In the genomic region with DNA sequence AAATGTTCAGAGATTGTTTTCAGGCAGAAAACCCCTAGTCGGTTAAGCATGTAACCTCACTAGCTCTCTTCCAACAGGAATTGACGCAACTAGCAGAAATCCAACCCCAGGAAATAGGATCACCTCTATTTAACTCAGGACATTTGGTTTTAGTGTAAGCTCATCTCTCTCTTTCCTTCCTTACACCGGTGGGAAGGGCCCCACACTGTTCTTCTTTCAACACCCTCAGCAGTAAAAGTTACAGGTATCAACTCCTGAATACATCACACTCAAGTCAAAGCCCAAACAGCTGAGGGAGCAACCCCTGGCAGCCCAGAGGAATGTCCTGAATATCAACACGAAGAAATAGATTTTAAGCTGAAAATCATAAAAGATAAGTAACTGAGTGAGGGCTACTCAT, we compare ENCODE assay signal across 20 cellular contexts.
DNase-seq lines count a peak whose midpoint lies in the region; ATAC-seq, FAIRE-seq and TF ChIP-seq lines count a peak whose summit lies in the region.
"Had no signal": no experiment of that assay in that cellular context is flagged by ENCODE, and none has a peak within 500 bp of the region (broad histone marks: within the 10 kb centered on the region; RNA-seq: fewer than 3 reads in every experiment).

No MANE protein-coding gene starts in this region.

- no peak for FAIRE-seq in keratinocyte (lab: Jason Lieb, UNC)
- FAIRE-seq: GM12892, GM18507 had no signal

- no peak for DNase-seq in GM23338 (ENCODE audit: low spot score)
- DNase-seq in endodermal cell = peak; percentile 61
- DNase-seq in keratinocyte (ENCODE audit: low read depth, low spot score) = no peak
- no peak for DNase-seq in CD4-positive, alpha-beta memory T cell
- no peak for DNase-seq in activated T-cell treated with anti-CD3 and anti-CD28 coated beads, Interleukin-2, amount 50 U/mL, for 72 hours
- DNase-seq in stimulated activated CD4-positive, alpha-beta T cell treated with anti-CD3 and anti-CD28 coated beads, Interleukin-2, amount 100 ng/mL, for 24 hours = no peak
- DNase-seq in NCI-H526 (lab: John Stamatoyannopoulos, UW) = no peak
- DNase-seq: AML-193; CD4-positive, alpha-beta T cell; DMS153; DMS79; GDM1; HCEC 1CT had no signal

- CTCF ChIA-PET in CD4-positive, alpha-beta memory T cell (lab: Charles Lee; ENCODE audit: partially characterized antibody) = no interaction called here

- H2AFZ ChIP-seq in GM23338 (peak overlapping the region; percentile 57; the same call in 1 of the 2 replicates), keratinocyte (ENCODE audit: control insufficient read depth, low read length) (peak overlapping the region; percentile 24)

- H3K36me3 ChIP-seq in GM23338 (ENCODE audit: insufficient read depth) = no peaks in the 10 kb centered on the region
- no peaks in the 10 kb centered on the region for H3K36me3 ChIP-seq in HUES64 (ENCODE audit: insufficient read depth, low read length)
- no peaks in the 10 kb centered on the region for H3K36me3 ChIP-seq in endodermal cell (ENCODE audit: control insufficient read depth, insufficient read depth, low read length)
- no peaks in the 10 kb centered on the region for H3K36me3 ChIP-seq in keratinocyte (ENCODE audit: control insufficient read depth in 2 of 2, extremely low read depth in 1 of 2, insufficient read depth in 2 of 2, low read length in 2 of 2)
- H3K36me3 ChIP-seq in CD4-positive, alpha-beta memory T cell (ENCODE audit: insufficient read depth, low read length) = no peaks in the 10 kb centered on the region

- no peaks in the 10 kb centered on the region for H4K20me1 ChIP-seq in GM23338 (replicated peaks; ENCODE audit: insufficient read depth)
- H4K20me1 ChIP-seq in keratinocyte (ENCODE audit: control insufficient read depth, extremely low read depth, insufficient read depth, low read length) = no peaks in the 10 kb centered on the region

- H3F3A ChIP-seq in GM23338 (replicated peaks; ENCODE audit: low read depth) = no peaks in the 10 kb centered on the region

- H3K4me1 ChIP-seq in GM23338 (ENCODE audit: insufficient read depth) = peaks cover 42% of the 10 kb centered on the region
- peaks cover 44% of the 10 kb centered on the region for H3K4me1 ChIP-seq in HUES64 (ENCODE audit: insufficient read depth, low read length)
- H3K4me1 ChIP-seq in endodermal cell (ENCODE audit: control insufficient read depth, insufficient read depth, low read length) = no peaks in the 10 kb centered on the region
- H3K4me1 ChIP-seq in keratinocyte (ENCODE audit: control insufficient read depth, extremely low read depth, insufficient read depth, low read length) = peaks cover 29% of the 10 kb centered on the region
- H3K4me1 ChIP-seq in CD4-positive, alpha-beta memory T cell (ENCODE audit: insufficient read depth, low read length) = no peaks in the 10 kb centered on the region

- H3K4me1 Mint-ChIP-seq in GM23338 (peaks cover 44% of the 10 kb centered on the region), endodermal cell (peaks cover 32% of the 10 kb centered on the region)
- H3K4me1 Mint-ChIP-seq in CD4-positive, alpha-beta memory T cell = no peaks in the 10 kb centered on the region
- no peaks in the 10 kb centered on the region for H3K4me1 Mint-ChIP-seq in activated T-cell treated with anti-CD3 and anti-CD28 coated beads, Interleukin-2, amount 50 U/mL, for 72 hours (ENCODE audit: low read depth)

- H3K27me3 Mint-ChIP-seq in GM23338 (ENCODE audit: insufficient read depth, low read depth, poor library complexity) (no peaks in the 10 kb centered on the region), endodermal cell (ENCODE audit: insufficient read depth) (no peaks in the 10 kb centered on the region)
- no peaks in the 10 kb centered on the region for H3K27me3 Mint-ChIP-seq in CD4-positive, alpha-beta memory T cell
- no peaks in the 10 kb centered on the region for H3K27me3 Mint-ChIP-seq in activated T-cell treated with anti-CD3 and anti-CD28 coated beads, Interleukin-2, amount 50 U/mL, for 72 hours (ENCODE audit: low read depth)
- H3K27me3 Mint-ChIP-seq: CD4-positive, alpha-beta T cell had no signal

- 62% methylated on average over 4 of the region's 4 CpGs for WGBS in HUES64
- WGBS in endodermal cell (ENCODE audit: insufficient coverage in 1 of 2, insufficient read length in 1 of 2), 2 experiments = 54 to 70% methylated on average over 3 to 4 of the region's 4 CpGs

- no peaks in the 10 kb centered on the region for H3K9me2 ChIP-seq in GM23338 (ENCODE audit: insufficient read depth)

- H3K79me2 ChIP-seq in GM23338 (replicated peaks; ENCODE audit: insufficient read depth) (no peaks in the 10 kb centered on the region), keratinocyte (ENCODE audit: control insufficient read depth, insufficient read depth, low read length) (no peaks in the 10 kb centered on the region)

- H3K4me2 ChIP-seq in GM23338 (no peak overlapping the region), keratinocyte (ENCODE audit: control insufficient read depth, extremely low read depth, insufficient read depth, low read depth, low read length) (no peak overlapping the region)
- H3K4me2 ChIP-seq: A549 had no signal

- H3K4me3 Mint-ChIP-seq in GM23338 = no peak overlapping the region
- no peak overlapping the region for H3K4me3 Mint-ChIP-seq in endodermal cell
- H3K4me3 Mint-ChIP-seq in CD4-positive, alpha-beta memory T cell = no peak overlapping the region
- H3K4me3 Mint-ChIP-seq in activated T-cell treated with anti-CD3 and anti-CD28 coated beads, Interleukin-2, amount 50 U/mL, for 72 hours = no peak overlapping the region
- H3K4me3 Mint-ChIP-seq: CD4-positive, alpha-beta T cell had no signal

- peak; percentile 48; the same call in 2 of the 3 replicates for ATAC-seq in GM23338
- ATAC-seq in activated T-cell treated with anti-CD3 and anti-CD28 coated beads, Interleukin-2, amount 50 U/mL, for 72 hours (replicated peaks in 1 of 2) = no peak
- ATAC-seq: A549 had no signal

- H3K9me3 Mint-ChIP-seq in GM23338 (no peaks in the 10 kb centered on the region), endodermal cell (no peaks in the 10 kb centered on the region)
- H3K9me3 Mint-ChIP-seq in CD4-positive, alpha-beta memory T cell = peaks cover 0 to 10% (median 4%) of the 10 kb centered on the region in 8 donors
- peaks cover 5 to 6% of the 10 kb centered on the region in 2 donors for H3K9me3 Mint-ChIP-seq in activated T-cell treated with anti-CD3 and anti-CD28 coated beads, Interleukin-2, amount 50 U/mL, for 72 hours

- H3K27ac ChIP-seq in GM23338 (ENCODE audit: low read depth) (peak overlapping the region; percentile 36; the same call in 1 of the 2 replicates), HUES64 (ENCODE audit: low read depth, low read length) (peak overlapping the region; percentile 32; the same call in 1 of the 2 replicates), endodermal cell (ENCODE audit: low read depth, low read length) (no peak overlapping the region), keratinocyte (ENCODE audit: control insufficient read depth, insufficient read depth, low read length) (no peak overlapping the region)
- H3K27ac ChIP-seq in CD4-positive, alpha-beta memory T cell (ENCODE audit: low read depth, low read length) = no peak overlapping the region
- H3K27ac ChIP-seq: 22Rv1, A549, C4-2B, HL-60 had no signal

- H3K9ac ChIP-seq in HUES64 (ENCODE audit: low read depth, low read length) = no peak overlapping the region
- no peak overlapping the region for H3K9ac ChIP-seq in endodermal cell (ENCODE audit: extremely low read depth, low read length, poor library complexity, severe bottlenecking)
- H3K9ac ChIP-seq in keratinocyte (ENCODE audit: control insufficient read depth, extremely low read depth, insufficient read depth, low read length) = no peak overlapping the region

- no peaks in the 10 kb centered on the region for H3K9me1 ChIP-seq in keratinocyte (ENCODE audit: control insufficient read depth, extremely low read depth, insufficient read depth, low read length)

- H3K27me3 ChIP-seq in GM23338 (ENCODE audit: insufficient read depth) (no peaks in the 10 kb centered on the region), HUES64 (ENCODE audit: insufficient read depth, low read length) (no peaks in the 10 kb centered on the region), endodermal cell (ENCODE audit: control insufficient read depth, insufficient read depth, low read length, poor library complexity, severe bottlenecking) (no peaks in the 10 kb centered on the region), keratinocyte (ENCODE audit: control insufficient read depth, extremely low read depth, insufficient read depth, low read length) (no peaks in the 10 kb centered on the region)
- H3K27me3 ChIP-seq in CD4-positive, alpha-beta memory T cell (ENCODE audit: insufficient read depth, low read length) = no peaks in the 10 kb centered on the region

- TF ChIP-seq CTCF in GM23338 (conservative IDR thresholded peaks at IDR 0.05; ENCODE audit: low read depth in 2 of 2) (no peak), endodermal cell (conservative IDR thresholded peaks at IDR 0.05) (no peak), keratinocyte (optimal IDR thresholded peaks at IDR 0.05 in 1 of 3, IDR thresholded peaks at IDR 0.05 in 1 of 3, conservative IDR thresholded peaks at IDR 0.05 in 1 of 3; ENCODE audit: extremely low read depth in 1 of 3, insufficient read depth in 2 of 3, low read length in 3 of 3) (no peak)

- POLR2A ChIA-PET in CD4-positive, alpha-beta memory T cell (lab: Charles Lee; ENCODE audit: partially characterized antibody) = no interaction called here

- H3K4me3 ChIP-seq in GM23338 (no peak overlapping the region), HUES64 (ENCODE audit: low read length) (no peak overlapping the region), endodermal cell (ENCODE audit: low read length) (no peak overlapping the region), keratinocyte (ENCODE audit: control insufficient read depth in 2 of 3, extremely low read depth in 1 of 3, insufficient read depth in 2 of 3, low read depth in 1 of 3, low read length in 3 of 3) (no peak overlapping the region)
- H3K4me3 ChIP-seq in CD4-positive, alpha-beta memory T cell (ENCODE audit: low read length in 2 of 2) = no peak overlapping the region
- H3K4me3 ChIP-seq: A549 had no signal

- H3K9me3 ChIP-seq in HUES64 (ENCODE audit: insufficient read depth, low read depth, low read length) (no peaks in the 10 kb centered on the region), endodermal cell (ENCODE audit: control insufficient read depth, low read length) (no peaks in the 10 kb centered on the region), keratinocyte (ENCODE audit: control insufficient read depth, low read depth, low read length) (no peaks in the 10 kb centered on the region)
- no peaks in the 10 kb centered on the region for H3K9me3 ChIP-seq in CD4-positive, alpha-beta memory T cell (ENCODE audit: control insufficient read depth in 1 of 2, low read length in 2 of 2)
- H3K9me3 ChIP-seq: A549 had no signal

- H3K27ac Mint-ChIP-seq in GM23338 = no peak overlapping the region; the same call in 1 of the 2 replicates
- H3K27ac Mint-ChIP-seq in endodermal cell = no peak overlapping the region
- H3K27ac Mint-ChIP-seq in CD4-positive, alpha-beta memory T cell = no peak overlapping the region
- H3K27ac Mint-ChIP-seq in activated T-cell treated with anti-CD3 and anti-CD28 coated beads, Interleukin-2, amount 50 U/mL, for 72 hours = no peak overlapping the region
- H3K27ac Mint-ChIP-seq: CD4-positive, alpha-beta T cell had no signal

- H3K36me3 Mint-ChIP-seq in GM23338 (ENCODE audit: low read depth) (peaks cover 10% of the 10 kb centered on the region; the same call in 2 of the 3 replicates), endodermal cell (ENCODE audit: low read depth) (no peaks in the 10 kb centered on the region)
- H3K36me3 Mint-ChIP-seq in CD4-positive, alpha-beta memory T cell = no peaks in the 10 kb centered on the region
- H3K36me3 Mint-ChIP-seq in activated T-cell treated with anti-CD3 and anti-CD28 coated beads, Interleukin-2, amount 50 U/mL, for 72 hours (ENCODE audit: insufficient read depth in 2 of 2) = no peaks in the 10 kb centered on the region

- dilution Hi-C loops in keratinocyte (cut with MboI; ENCODE audit: extremely low pct_ligation_motif_present, low sequenced_read_pairs) = no loop called here

- intact Hi-C loops in CD4-positive, alpha-beta memory T cell (cut with micrococcal nuclease) = no loop called here

Comparison
In these comparisons a context has a peak if more than half of its experiments do, and no peak if none do; other contexts are left out.
1. H3K27ac ChIP-seq: peak in GM23338 (single experiment) and HUES64 (single experiment); none in endodermal cell (single experiment), keratinocyte (single experiment) and CD4-positive, alpha-beta memory T cell (single experiment).